In the genomic region with DNA sequence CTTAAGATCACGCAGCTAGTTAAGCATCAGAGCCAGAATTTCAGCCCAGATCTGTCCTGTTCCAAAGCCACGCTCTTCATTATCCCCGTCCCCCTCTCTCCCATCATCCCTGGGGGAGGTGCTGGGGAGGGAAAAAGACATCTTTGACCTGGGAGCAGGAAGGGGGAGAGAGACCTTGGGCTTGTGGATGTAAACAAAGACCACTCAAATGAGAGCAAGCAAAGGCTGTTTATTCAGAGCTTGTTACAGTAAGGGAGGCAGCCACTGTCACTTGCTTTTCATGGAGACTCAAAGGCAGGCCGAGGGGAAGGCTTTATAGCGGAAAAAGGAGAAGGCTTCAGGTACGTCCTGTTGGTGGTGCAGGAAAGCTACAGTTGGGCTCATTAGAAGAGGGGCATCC, we compare ENCODE assay signal across 1 cellular context.
TF ChIP-seq lines count a peak whose summit lies in the region.

No MANE protein-coding gene starts in this region.

TF ChIP-seq in H1, 55 proteins besides CTCF, POLR2A, EP300 and RAD21:
- TF ChIP-seq TBP (IDR thresholded peaks at IDR 0.05; ENCODE audit: low read depth, low read length) (no peak), TCF12 (IDR thresholded peaks at IDR 0.05; ENCODE audit: low read depth, low read length) (no peak), EGR1 (IDR thresholded peaks at IDR 0.05; ENCODE audit: borderline replicate concordance, low read depth, low read length) (no peak), CREB1 (IDR thresholded peaks at IDR 0.05) (no peak), NRF1 (IDR thresholded peaks at IDR 0.05; ENCODE audit: low read depth, low read length) (no peak), CBX5 (IDR thresholded peaks at IDR 0.05; ENCODE audit: low read depth, low read length) (no peak), SP2 (IDR thresholded peaks at IDR 0.05; ENCODE audit: low read length) (no peak), YY1 (IDR thresholded peaks at IDR 0.05; ENCODE audit: low read depth, low read length) (no peak), KDM5A (IDR thresholded peaks at IDR 0.05; ENCODE audit: low read length) (no peak)
- TF ChIP-seq, protein P1, sequence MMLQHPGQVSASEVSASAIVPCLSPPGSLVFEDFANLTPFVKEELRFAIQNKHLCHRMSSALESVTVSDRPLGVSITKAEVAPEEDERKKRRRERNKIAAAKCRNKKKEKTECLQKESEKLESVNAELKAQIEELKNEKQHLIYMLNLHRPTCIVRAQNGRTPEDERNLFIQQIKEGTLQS (IDR thresholded peaks at IDR 0.05; ENCODE audit: insufficient read depth, low read depth, low read length) = no peak
